In genomic region chr3:41304603-41305002, GRCh38 we compare ENCODE assay signal across 14 cellular contexts.
DNase-seq lines count a peak whose midpoint lies in the region; TF ChIP-seq lines count a peak whose summit lies in the region.
"Had no signal": no experiment of that assay in that cellular context is flagged by ENCODE, and none has a peak within 500 bp of the region (broad histone marks: within the 10 kb centered on the region; RNA-seq: fewer than 3 reads in every experiment).

No MANE protein-coding gene starts in this region.

- DNase-seq in BE2C (peak; percentile 34), M059J (ENCODE audit: low read depth) (peak; percentile 18), dermis blood vessel endothelial cell (peak; percentile 67), iris pigment epithelial cell (ENCODE audit: low read depth) (peak; percentile 25), NCI-H774 (lab: John Stamatoyannopoulos, UW) (no peak)
- DNase-seq in stimulated activated CD4-positive, alpha-beta T cell treated with anti-CD3 and anti-CD28 coated beads, Interleukin-4, amount 100 ng/mL, for 1 hour = no peak
- DNase-seq in activated naive CD8-positive, alpha-beta T cell treated with anti-CD3 and anti-CD28 coated beads for 36 hours = no peak
- DNase-seq in activated CD4-positive, alpha-beta T cell treated with anti-CD3 and anti-CD28 coated beads, Interleukin-2, amount 10 ng/mL, durations not matched to agents 24 days and 14 days = no peak
- DNase-seq: activated CD8-positive, alpha-beta T cell treated with anti-CD3 and anti-CD28 coated beads for 36 hours; CD8-positive, alpha-beta T cell; cortex of kidney; mammary epithelial cell; stimulated activated CD4-positive, alpha-beta T cell treated with anti-CD3 and anti-CD28 coated beads, Interleukin-4, amount 100 ng/mL, for 4 hours had no signal

- intact Hi-C loops in activated CD4-positive, alpha-beta T cell treated with anti-CD3 and anti-CD28 coated beads, Interleukin-2, amount 10 ng/mL, durations not matched to agents 24 days and 14 days (cut with micrococcal nuclease) = no loop called here

- no peak overlapping the region for H3K4me3 Mint-ChIP-seq in activated naive CD8-positive, alpha-beta T cell treated with anti-CD3 and anti-CD28 coated beads for 36 hours
- no peak overlapping the region for H3K4me3 Mint-ChIP-seq in activated CD4-positive, alpha-beta T cell treated with anti-CD3 and anti-CD28 coated beads, Interleukin-2, amount 10 ng/mL, durations not matched to agents 24 days and 14 days
- H3K4me3 Mint-ChIP-seq: activated CD8-positive, alpha-beta T cell treated with anti-CD3 and anti-CD28 coated beads for 36 hours; CD8-positive, alpha-beta T cell; stimulated activated naive CD8-positive, alpha-beta T cell treated with anti-CD3 and anti-CD28 coated beads, Interleukin-15, Interleukin-2, amounts not matched to agents 100 ng/mL and 50 ng/mL, for 24 hours had no signal

- no peaks in the 10 kb centered on the region for H3K9me3 Mint-ChIP-seq in activated naive CD8-positive, alpha-beta T cell treated with anti-CD3 and anti-CD28 coated beads for 36 hours
- H3K9me3 Mint-ChIP-seq in activated CD4-positive, alpha-beta T cell treated with anti-CD3 and anti-CD28 coated beads, Interleukin-2, amount 10 ng/mL, durations not matched to agents 24 days and 14 days = no peaks in the 10 kb centered on the region
- H3K9me3 Mint-ChIP-seq: stimulated activated naive CD8-positive, alpha-beta T cell treated with anti-CD3 and anti-CD28 coated beads, Interleukin-15, Interleukin-2, amounts not matched to agents 100 ng/mL and 50 ng/mL, for 24 hours had no signal

- no peaks in the 10 kb centered on the region for H3K4me1 Mint-ChIP-seq in activated naive CD8-positive, alpha-beta T cell treated with anti-CD3 and anti-CD28 coated beads for 36 hours
- no peaks in the 10 kb centered on the region for H3K4me1 Mint-ChIP-seq in activated CD4-positive, alpha-beta T cell treated with anti-CD3 and anti-CD28 coated beads, Interleukin-2, amount 10 ng/mL, durations not matched to agents 24 days and 14 days

- H3K4me1 ChIP-seq in BE2C = no peaks in the 10 kb centered on the region

- H3K27me3 Mint-ChIP-seq in activated naive CD8-positive, alpha-beta T cell treated with anti-CD3 and anti-CD28 coated beads for 36 hours = no peaks in the 10 kb centered on the region
- no peaks in the 10 kb centered on the region for H3K27me3 Mint-ChIP-seq in activated CD4-positive, alpha-beta T cell treated with anti-CD3 and anti-CD28 coated beads, Interleukin-2, amount 10 ng/mL, durations not matched to agents 24 days and 14 days
- H3K27me3 Mint-ChIP-seq: activated CD8-positive, alpha-beta T cell treated with anti-CD3 and anti-CD28 coated beads for 36 hours; stimulated activated naive CD8-positive, alpha-beta T cell treated with anti-CD3 and anti-CD28 coated beads, Interleukin-15, Interleukin-2, amounts not matched to agents 100 ng/mL and 50 ng/mL, for 24 hours had no signal

- H3K9me3 ChIP-seq in BE2C = no peaks in the 10 kb centered on the region

- H3K27ac Mint-ChIP-seq in activated naive CD8-positive, alpha-beta T cell treated with anti-CD3 and anti-CD28 coated beads for 36 hours = no peak overlapping the region
- H3K27ac Mint-ChIP-seq in activated CD4-positive, alpha-beta T cell treated with anti-CD3 and anti-CD28 coated beads, Interleukin-2, amount 10 ng/mL, durations not matched to agents 24 days and 14 days = no peak overlapping the region
- H3K27ac Mint-ChIP-seq: activated CD8-positive, alpha-beta T cell treated with anti-CD3 and anti-CD28 coated beads for 36 hours; CD8-positive, alpha-beta T cell; stimulated activated naive CD8-positive, alpha-beta T cell treated with anti-CD3 and anti-CD28 coated beads, Interleukin-15, Interleukin-2, amounts not matched to agents 100 ng/mL and 50 ng/mL, for 24 hours had no signal

- H3K36me3 ChIP-seq in BE2C = no peaks in the 10 kb centered on the region

- no peaks in the 10 kb centered on the region for H3K36me3 Mint-ChIP-seq in activated naive CD8-positive, alpha-beta T cell treated with anti-CD3 and anti-CD28 coated beads for 36 hours
- no peaks in the 10 kb centered on the region for H3K36me3 Mint-ChIP-seq in activated CD4-positive, alpha-beta T cell treated with anti-CD3 and anti-CD28 coated beads, Interleukin-2, amount 10 ng/mL, durations not matched to agents 24 days and 14 days (ENCODE audit: low read depth)
- H3K36me3 Mint-ChIP-seq: CD8-positive, alpha-beta T cell had no signal

- no peak for TF ChIP-seq CTCF in BE2C (IDR thresholded peaks at IDR 0.05; ENCODE audit: low read depth, low read length)

- H3K4me3 ChIP-seq in BE2C (ENCODE audit: low read depth, low read length) = no peak overlapping the region

- H3K27me3 ChIP-seq in BE2C = no peaks in the 10 kb centered on the region

Comparison
In these comparisons a context has a peak if more than half of its experiments do, and no peak if none do; other contexts are left out.
1. DNase-seq: peak in BE2C (single experiment), M059J (single experiment), dermis blood vessel endothelial cell (single experiment) and iris pigment epithelial cell (single experiment); none in stimulated activated CD4-positive, alpha-beta T cell treated with anti-CD3 and anti-CD28 coated beads, Interleukin-4, amount 100 ng/mL, for 1 hour (single experiment), activated naive CD8-positive, alpha-beta T cell treated with anti-CD3 and anti-CD28 coated beads for 36 hours (single experiment), activated CD4-positive, alpha-beta T cell treated with anti-CD3 and anti-CD28 coated beads, Interleukin-2, amount 10 ng/mL, durations not matched to agents 24 days and 14 days (single experiment) and NCI-H774 (single experiment).